Comparison of ENCODE assay signal across 24 cellular contexts in genomic region chr6:22099923-22100322, GRCh38.
DNase-seq lines count a peak whose midpoint lies in the region; FAIRE-seq and TF ChIP-seq lines count a peak whose summit lies in the region.
"Had no signal": no experiment of that assay in that cellular context is flagged by ENCODE, and none has a peak within 500 bp of the region (broad histone marks: within the 10 kb centered on the region; RNA-seq: fewer than 3 reads in every experiment).

No MANE protein-coding gene starts in this region.

- FAIRE-seq in islet of Langerhans (lab: Jason Lieb, UNC), result peak; percentile 24
- FAIRE-seq: G401.6, HTR-8/SVneo had no signal

- peak; percentile 48 for DNase-seq in DMS 273 (lab: John Stamatoyannopoulos, UW; ENCODE audit: unreplicated experiment)
- DNase-seq in DMS 273 treated with DMSO at 0.1 percent for 48 hours (lab: John Stamatoyannopoulos, UW), result no peak
- DNase-seq in M059J (ENCODE audit: low read depth), result peak; percentile 16
- DNase-seq in astrocyte of the hippocampus (ENCODE audit: low read depth, low spot score), result peak; percentile 49
- DNase-seq in NCI-H1417 treated with DMSO at 0.1 percent for 48 hours (lab: John Stamatoyannopoulos, UW), result no peak
- no peak for DNase-seq in NCI-H1930 (lab: John Stamatoyannopoulos, UW)
- no peak for DNase-seq in brain microvascular endothelial cell
- DNase-seq: Caco-2; CD8-positive, alpha-beta T cell; GM23248; H7; Karpas-422; MV-4-11; NCI-H1105; NCI-H146; NCI-H2029; Peyer's patch; SHP77 treated with DMSO at 0.1 percent for 48 hours; SW 1271 had no signal

- no peaks in the 10 kb centered on the region for H3K36me3 ChIP-seq in brain microvascular endothelial cell (replicated peaks)
- H3K36me3 ChIP-seq: Peyer's patch had no signal

- no peak overlapping the region for H3K27ac ChIP-seq in brain microvascular endothelial cell
- H3K27ac ChIP-seq: 22Rv1, C4-2B, GM23248, Peyer's patch had no signal

- no peaks in the 10 kb centered on the region for H3K27me3 ChIP-seq in brain microvascular endothelial cell (replicated peaks)
- H3K27me3 ChIP-seq: Peyer's patch had no signal

- in situ Hi-C loops in brain microvascular endothelial cell (cut with HindIII; ENCODE audit: low pct_ligation_motif_present, low sequenced_read_pairs), result no loop called here

- no peak for TF ChIP-seq CTCF in brain microvascular endothelial cell (IDR thresholded peaks at IDR 0.05; ENCODE audit: low read depth, low read length, missing control alignments)

- H3K4me3 ChIP-seq in brain microvascular endothelial cell (ENCODE audit: low read depth, low read length), result no peak overlapping the region
- H3K4me3 ChIP-seq: GM23248, Peyer's patch had no signal

Comparison
In these comparisons a context has a peak if more than half of its experiments do, and no peak if none do; other contexts are left out.
1. DNase-seq: peak in DMS 273 (single experiment), M059J (single experiment) and astrocyte of the hippocampus (single experiment); none in DMS 273 treated with DMSO at 0.1 percent for 48 hours (single experiment), NCI-H1417 treated with DMSO at 0.1 percent for 48 hours (single experiment), NCI-H1930 (0 of 2) and brain microvascular endothelial cell (single experiment).